In genomic region chr18:45879681-45880655, GRCh38 we compare ENCODE assay signal across 9 cellular contexts. TPM values are rescaled to one million over a fixed set of nuclear protein-coding genes. Genes with fewer than 3 reads are reported as not detected.
A peak's percentile ranks its signal among the peaks of the same experiment; 100 is the strongest.
DNase-seq lines count a peak whose midpoint lies in the region; ATAC-seq, FAIRE-seq and TF ChIP-seq lines count a peak whose summit lies in the region.
"Had no signal": no experiment of that assay in that cellular context is flagged by ENCODE, and none has a peak within 500 bp of the region (broad histone marks: within the 10 kb centered on the region; RNA-seq: fewer than 3 reads in every experiment).

No MANE protein-coding gene starts in this region.

- H3K4me3 Mint-ChIP-seq in activated B cell treated with CpG ODN at 0.5 μM for 24 hours: no peak overlapping the region

- H3K9me3 Mint-ChIP-seq in activated B cell treated with CpG ODN at 0.5 μM for 24 hours: peaks cover 4% of the 10 kb centered on the region

- H3K9me3 ChIP-seq in breast epithelium (no peaks in the 10 kb centered on the region), kidney (ENCODE audit: control insufficient read depth in 1 of 2, low read length in 2 of 2) (no peaks in the 10 kb centered on the region)

- CTCF ChIA-PET in activated B cell treated with CpG ODN at 0.5 μM for 24 hours (lab: Charles Lee): interaction anchor here (0.7 to 9.2 kb wide), 26 partner anchors 9 to 259 kb away, joined by 3 to 180 read pairs (median 4); partner anchors contain the start of gene SLC14A1

- peak overlapping the region; percentile 41 for H3K27ac Mint-ChIP-seq in activated B cell treated with CpG ODN at 0.5 μM for 24 hours

- intact Hi-C loops in activated B cell treated with CpG ODN at 0.5 μM for 24 hours (cut with micrococcal nuclease): loop anchor here (1.0 to 2.0 kb wide), 5 partner anchors 15 to 215 kb away; no protein-coding TSS in a partner anchor
- intact Hi-C loops in breast epithelium (cut with DNase I; ENCODE audit: low total_unique reads): no loop called here
- intact Hi-C loops in kidney (cut with DNase I): no loop called here

- no peak for TF ChIP-seq POLR2A in breast epithelium (IDR thresholded peaks at IDR 0.05)

- no peaks in the 10 kb centered on the region for H3K27me3 ChIP-seq in breast epithelium
- H3K27me3 ChIP-seq: BLaER1 had no signal

- peaks cover 70% of the 10 kb centered on the region for H3K36me3 Mint-ChIP-seq in activated B cell treated with CpG ODN at 0.5 μM for 24 hours (ENCODE audit: low read depth)

- H3K27ac ChIP-seq in breast epithelium (peak overlapping the region in 1 of 2 donors; percentile 9), kidney (ENCODE audit: low read depth in 2 of 2, low read length in 2 of 2) (no peak overlapping the region)
- H3K27ac ChIP-seq: BLaER1 had no signal

- DNase-seq in NCI-H187 (lab: John Stamatoyannopoulos, UW) (peak; percentile 9 to 16), NCI-H187 treated with DMSO at 0.1 percent for 48 hours (lab: John Stamatoyannopoulos, UW) (no peak), NCI-H1694 treated with DMSO at 0.1 percent for 48 hours (lab: John Stamatoyannopoulos, UW) (peak; percentile 29), activated B cell treated with CpG ODN at 0.5 μM for 24 hours (peak; percentile 62), breast epithelium (ENCODE audit: low spot score in 2 of 2) (peak; percentile 45 to 73), kidney (peak; percentile 88)
- peak; percentile 54 for DNase-seq in stimulated activated CD4-positive, alpha-beta T cell treated with anti-CD3 and anti-CD28 coated beads, Interleukin-2, amount 100 ng/mL, for 4 hours (ENCODE audit: low read depth)

- peaks cover 11% of the 10 kb centered on the region for H3K4me1 Mint-ChIP-seq in activated B cell treated with CpG ODN at 0.5 μM for 24 hours

- POLR2A ChIA-PET in activated B cell treated with CpG ODN at 0.5 μM for 24 hours (lab: Charles Lee): interaction anchor here (0.8 to 2.4 kb wide), 2 partner anchors 193 to 214 kb away, joined by 4 to 8 read pairs; no protein-coding TSS in a partner anchor

- no peak overlapping the region for H3K9ac ChIP-seq in kidney (ENCODE audit: low read length in 2 of 2)
- H3K9ac ChIP-seq: BLaER1 had no signal

- FAIRE-seq in kidney (lab: Jason Lieb, UNC): no peak

- peaks cover 7% of the 10 kb centered on the region for H3K36me3 ChIP-seq in breast epithelium
- peaks cover 17 to 32% of the 10 kb centered on the region in 2 donors for H3K36me3 ChIP-seq in kidney (ENCODE audit: control insufficient read depth in 1 of 2, insufficient read depth in 2 of 2, low read length in 2 of 2)

- ATAC-seq in HG02798 (IDR thresholded peaks at IDR 0.05; ENCODE audit: poor library complexity, unreplicated experiment): peak; percentile 90
- ATAC-seq in activated B cell treated with CpG ODN at 0.5 μM for 24 hours (ENCODE audit: low read depth): peak; percentile 92

- peak; percentile 93 for TF ChIP-seq CTCF in activated B cell treated with CpG ODN at 0.5 μM for 24 hours (IDR thresholded peaks at IDR 0.05)
- TF ChIP-seq CTCF in breast epithelium (IDR thresholded peaks at IDR 0.05): peak; percentile 86 to 97 (median 92)
- peak; percentile 95 for TF ChIP-seq CTCF in kidney (IDR thresholded peaks at IDR 0.05; ENCODE audit: borderline replicate concordance, extremely low read depth, insufficient read depth)

- H3K4me3 ChIP-seq in breast epithelium (no peak overlapping the region), kidney (ENCODE audit: low read length in 2 of 2) (no peak overlapping the region)
- H3K4me3 ChIP-seq: BLaER1 had no signal

- H3K27me3 Mint-ChIP-seq in activated B cell treated with CpG ODN at 0.5 μM for 24 hours: no peaks in the 10 kb centered on the region

- no peaks in the 10 kb centered on the region for H3K4me1 ChIP-seq in breast epithelium
- H3K4me1 ChIP-seq in kidney (ENCODE audit: control insufficient read depth in 1 of 2, insufficient read depth in 1 of 2, low read depth in 1 of 2, low read length in 2 of 2): peaks cover 0 to 2% of the 10 kb centered on the region in 2 donors

RNA-seq across cellular contexts. Expression of gene SIGLEC15, which starts 54.5 kb away (rescaled TPM):
- total RNA-seq in activated B cell treated with CpG ODN at 0.5 μM for 24 hours (not detected in 2 replicates), breast epithelium (1 to 10 TPM in 1 of 3 donors, under 1 TPM in 2; 0.16 to 1.5 (median 0.66) TPM), kidney (1.2 TPM)
- not detected for polyA plus RNA-seq in kidney (ENCODE audit: insufficient read depth, low read depth, low replicate concordance)
